In the genomic region with DNA sequence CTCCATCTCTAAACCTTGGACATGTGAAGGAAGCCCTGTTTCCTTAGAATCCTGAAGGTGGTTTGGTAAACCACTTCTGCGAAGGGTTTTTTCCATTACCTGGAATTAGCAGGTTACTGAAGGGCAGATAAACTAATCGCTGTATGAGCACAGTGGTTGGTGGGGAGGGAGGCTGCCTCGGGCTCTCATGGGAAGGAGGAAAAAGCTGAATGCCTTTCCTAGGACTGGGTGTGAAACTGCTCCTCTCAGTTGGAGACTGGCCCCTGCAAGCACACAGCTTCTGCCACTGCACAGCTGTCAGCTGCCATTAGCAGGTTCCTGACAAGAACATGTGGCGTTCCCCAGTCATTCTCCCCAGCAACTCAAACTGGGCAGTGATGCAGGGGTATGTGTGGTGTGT, we compare ENCODE assay signal across 13 cellular contexts.
DNase-seq lines count a peak whose midpoint lies in the region; ATAC-seq and TF ChIP-seq lines count a peak whose summit lies in the region.
"Had no signal": no experiment of that assay in that cellular context is flagged by ENCODE, and none has a peak within 500 bp of the region (broad histone marks: within the 10 kb centered on the region; RNA-seq: fewer than 3 reads in every experiment).

No MANE protein-coding gene starts in this region.

- no peaks in the 10 kb centered on the region for H3K9me3 Mint-ChIP-seq in activated T-cell treated with anti-CD3 and anti-CD28 coated beads, Interleukin-2, amount 50 U/mL, for 24 hours

- H3K4me1 ChIP-seq in neuronal stem cell (ENCODE audit: control insufficient read depth in 2 of 2, insufficient read depth in 1 of 2, low read depth in 1 of 2, low read length in 2 of 2) = peaks cover 0 to 3% of the 10 kb centered on the region in 2 donors
- no peaks in the 10 kb centered on the region for H3K4me1 ChIP-seq in right lobe of liver
- H3K4me1 ChIP-seq: gastroesophageal sphincter had no signal

- H2AFZ ChIP-seq in neuronal stem cell (ENCODE audit: low read length) = no peak overlapping the region

- no peak overlapping the region for H2BK15ac ChIP-seq in neuronal stem cell (ENCODE audit: low read length)

- H3K14ac ChIP-seq in neuronal stem cell (ENCODE audit: low read length) = no peak overlapping the region

- H2BK12ac ChIP-seq in neuronal stem cell (ENCODE audit: low read length) = no peak overlapping the region

- no peak overlapping the region for H3K23ac ChIP-seq in neuronal stem cell (ENCODE audit: low read depth, low read length, poor library complexity)

- TF ChIP-seq CTCF in brain microvascular endothelial cell (IDR thresholded peaks at IDR 0.05; ENCODE audit: low read depth, low read length, missing control alignments) (no peak), right lobe of liver (IDR thresholded peaks at IDR 0.05) (no peak)

- TF ChIP-seq POLR2A in right lobe of liver (IDR thresholded peaks at IDR 0.05) = no peak

- H3K9me3 ChIP-seq in neuronal stem cell (replicated peaks in 1 of 2; ENCODE audit: control insufficient read depth in 2 of 2, insufficient read depth in 1 of 2, low read depth in 1 of 2, low read length in 2 of 2) = peaks cover 0 to 2% of the 10 kb centered on the region in 2 donors
- no peaks in the 10 kb centered on the region for H3K9me3 ChIP-seq in right lobe of liver
- H3K9me3 ChIP-seq: gastroesophageal sphincter had no signal

- H4K91ac ChIP-seq in neuronal stem cell (ENCODE audit: low read depth, low read length, poor library complexity) = no peak overlapping the region

- H3K27ac Mint-ChIP-seq in activated T-cell treated with anti-CD3 and anti-CD28 coated beads, Interleukin-2, amount 50 U/mL, for 24 hours = no peak overlapping the region

- H3K4me1 Mint-ChIP-seq in activated T-cell treated with anti-CD3 and anti-CD28 coated beads, Interleukin-2, amount 50 U/mL, for 24 hours (ENCODE audit: low read depth) = no peaks in the 10 kb centered on the region

- in situ Hi-C loops in brain microvascular endothelial cell (cut with HindIII; ENCODE audit: low pct_ligation_motif_present, low sequenced_read_pairs) = no loop called here

- DNase-seq in Daoy (ENCODE audit: low read depth) = peak; percentile 44
- DNase-seq in LHCN-M2 (ENCODE audit: low read depth) = peak; percentile 92
- DNase-seq in brain microvascular endothelial cell = no peak
- DNase-seq in neuronal stem cell (ENCODE audit: low spot score) = no peak
- no peak for DNase-seq in activated gamma-delta T cell (lab: John Stamatoyannopoulos, UW)
- DNase-seq in activated T-cell treated with anti-CD3 and anti-CD28 coated beads, Interleukin-2, amount 50 U/mL, for 24 hours = no peak
- DNase-seq in right lobe of liver = no peak
- DNase-seq: activated CD4-positive, alpha-beta T cell treated with anti-CD3 and anti-CD28 coated beads for 48 hours; aorta; stimulated activated CD4-positive, alpha-beta T cell treated with anti-CD3 and anti-CD28 coated beads, Interleukin-4, amount 100 ng/mL, for 4 hours; stimulated activated naive CD8-positive, alpha-beta T cell treated with anti-CD3 and anti-CD28 coated beads, Interleukin-15, Interleukin-2, amounts not matched to agents 100 U/mL and 50 U/mL, for 24 hours had no signal

- no peak overlapping the region for H3K4me2 ChIP-seq in neuronal stem cell (ENCODE audit: insufficient read depth, low read length, poor library complexity, severe bottlenecking)

- WGBS in neuronal stem cell (ENCODE audit: extremely low coverage in 2 of 2, insufficient read length in 2 of 2, insufficient replicate concordance in 1 of 2), 2 donors = no CpG with 5 or more reads among the region's 4 CpGs
- WGBS in right lobe of liver (ENCODE audit: insufficient coverage, low coverage, low lambda C conversion rate, missing lambda C conversion rate) = 24% methylated on average over 4 of the region's 4 CpGs

- ATAC-seq in right lobe of liver (no peak), esophagus mucosa (no peak)
- ATAC-seq: gastroesophageal sphincter; stimulated activated naive CD8-positive, alpha-beta T cell treated with anti-CD3 and anti-CD28 coated beads, Interleukin-15, Interleukin-2, amounts not matched to agents 100 U/mL and 50 U/mL, for 24 hours had no signal

- no peak overlapping the region for H2BK5ac ChIP-seq in neuronal stem cell (ENCODE audit: low read length)

- H3K79me1 ChIP-seq in neuronal stem cell (ENCODE audit: low read depth, low read length) = no peaks in the 10 kb centered on the region

- no peak overlapping the region for H2BK120ac ChIP-seq in neuronal stem cell (ENCODE audit: low read depth, low read length)

- H3K27ac ChIP-seq in brain microvascular endothelial cell (peak overlapping the region; percentile 90), neuronal stem cell (replicated peaks; ENCODE audit: low read length) (no peak overlapping the region), right lobe of liver (no peak overlapping the region)
- H3K27ac ChIP-seq: gastroesophageal sphincter had no signal

- H2AK5ac ChIP-seq in neuronal stem cell (ENCODE audit: low read depth, low read length) = no peak overlapping the region

- no peak overlapping the region for H3K4me3 Mint-ChIP-seq in activated T-cell treated with anti-CD3 and anti-CD28 coated beads, Interleukin-2, amount 50 U/mL, for 24 hours

- no peaks in the 10 kb centered on the region for H3K36me3 Mint-ChIP-seq in activated T-cell treated with anti-CD3 and anti-CD28 coated beads, Interleukin-2, amount 50 U/mL, for 24 hours (ENCODE audit: low read depth)

- peaks cover 2% of the 10 kb centered on the region for H3K27me3 Mint-ChIP-seq in activated T-cell treated with anti-CD3 and anti-CD28 coated beads, Interleukin-2, amount 50 U/mL, for 24 hours

- H3K4me3 ChIP-seq in brain microvascular endothelial cell (ENCODE audit: low read depth, low read length) (no peak overlapping the region), neuronal stem cell (ENCODE audit: low read length in 2 of 2) (no peak overlapping the region), right lobe of liver (no peak overlapping the region)
- H3K4me3 ChIP-seq: gastroesophageal sphincter had no signal

- H4K8ac ChIP-seq in neuronal stem cell (ENCODE audit: low read depth, low read length) = no peak overlapping the region

- H3K9ac ChIP-seq in neuronal stem cell (ENCODE audit: low read depth, low read length, poor library complexity) = no peak overlapping the region

- H3K4ac ChIP-seq in neuronal stem cell (ENCODE audit: low read length) = no peak overlapping the region

- no peaks in the 10 kb centered on the region for H3K27me3 ChIP-seq in brain microvascular endothelial cell (replicated peaks)
- H3K27me3 ChIP-seq in neuronal stem cell (ENCODE audit: control insufficient read depth in 3 of 3, insufficient read depth in 3 of 3, low read depth in 1 of 3, low read length in 3 of 3) = no peaks in the 10 kb centered on the region
- no peaks in the 10 kb centered on the region for H3K27me3 ChIP-seq in right lobe of liver
- H3K27me3 ChIP-seq: gastroesophageal sphincter had no signal

- peak overlapping the region; percentile 5 for H3K18ac ChIP-seq in neuronal stem cell (ENCODE audit: low read length)

- H3K36me3 ChIP-seq in brain microvascular endothelial cell (replicated peaks) (no peaks in the 10 kb centered on the region), neuronal stem cell (replicated peaks in 1 of 2; ENCODE audit: control insufficient read depth in 2 of 2, insufficient read depth in 2 of 2, low read length in 2 of 2) (peaks cover 0 to 1% of the 10 kb centered on the region in 2 donors), right lobe of liver (no peaks in the 10 kb centered on the region)
- H3K36me3 ChIP-seq: gastroesophageal sphincter had no signal

- intact Hi-C loops in right lobe of liver (cut with DNase I) = no loop called here

Comparison
In these comparisons a context has a peak if more than half of its experiments do, and no peak if none do; other contexts are left out.
1. DNase-seq: peak in Daoy (single experiment) and LHCN-M2 (single experiment); none in brain microvascular endothelial cell (single experiment), neuronal stem cell (single experiment), activated gamma-delta T cell (single experiment), activated T-cell treated with anti-CD3 and anti-CD28 coated beads, Interleukin-2, amount 50 U/mL, for 24 hours (single experiment) and right lobe of liver (0 of 3).